8 cellular contexts compared by ENCODE assay signal in genomic region chr9:137672907-137673791, GRCh38. TPM values are rescaled to one million over a fixed set of nuclear protein-coding genes. Genes with fewer than 3 reads are reported as not detected.
A peak's percentile ranks its signal among the peaks of the same experiment; 100 is the strongest.
DNase-seq lines count a peak whose midpoint lies in the region; ATAC-seq and TF ChIP-seq lines count a peak whose summit lies in the region.

No MANE protein-coding gene starts in this region.

- no peak overlapping the region for H3K4me3 ChIP-seq in HEK293 (ENCODE audit: low read depth, low read length)
- H3K4me3 ChIP-seq in colonic mucosa, result no peak overlapping the region

- peaks cover 0 to 4% of the 10 kb centered on the region in 2 experiments; a peak in 2 of 3 replicates for H3K36me3 ChIP-seq in HEK293 (ENCODE audit: control insufficient read depth in 2 of 2, insufficient read depth in 1 of 2, low read length in 2 of 2)
- H3K36me3 ChIP-seq in colonic mucosa, result no peaks in the 10 kb centered on the region

- H3K27me3 Mint-ChIP-seq in stimulated activated naive CD8-positive, alpha-beta T cell treated with anti-CD3 and anti-CD28 coated beads, Interleukin-15, amount 100 ng/mL, for 72 hours, result no peaks in the 10 kb centered on the region

- H3K9me3 Mint-ChIP-seq in stimulated activated naive CD8-positive, alpha-beta T cell treated with anti-CD3 and anti-CD28 coated beads, Interleukin-15, amount 100 ng/mL, for 72 hours, result no peaks in the 10 kb centered on the region

- intact Hi-C loops in colonic mucosa (cut with DNase I), result no loop called here

- no peaks in the 10 kb centered on the region for H3K9me3 ChIP-seq in HEK293 (ENCODE audit: control insufficient read depth, insufficient read depth, low read depth, low read length)
- H3K9me3 ChIP-seq in colonic mucosa, result no peaks in the 10 kb centered on the region

- peak; percentile 86 for ATAC-seq in stimulated activated naive CD8-positive, alpha-beta T cell treated with anti-CD3 and anti-CD28 coated beads, Interleukin-15, amount 100 ng/mL, for 72 hours

- POLR2A ChIA-PET in HEK293 (lab: Yijun Ruan, JAX), result interaction anchor here (0.5 to 1.2 kb wide), 4 partner anchors 19 to 68 kb away, joined by 3 to 5 read pairs (median 3); partner anchors contain the start of gene ARRDC1

- H3K4me1 Mint-ChIP-seq in stimulated activated naive CD8-positive, alpha-beta T cell treated with anti-CD3 and anti-CD28 coated beads, Interleukin-15, amount 100 ng/mL, for 72 hours, result peaks cover 44% of the 10 kb centered on the region

- H3K27me3 ChIP-seq in colonic mucosa, result no peaks in the 10 kb centered on the region

- peak; percentile 75 for DNase-seq in activated effector memory CD4-positive, alpha-beta T cell treated with anti-CD3 and anti-CD28 coated beads, Interleukin-2, amount 50 U/mL, for 16 hours
- no peak for DNase-seq in activated effector memory CD4-positive, alpha-beta T cell treated with Interleukin-2 at 50 U/mL for 16 hours
- DNase-seq in NCI-H1105 (lab: John Stamatoyannopoulos, UW) (peak; percentile 19), T-helper 2 cell (peak in 3 of 5 experiments; percentile 21 to 68 (median 22)), colonic mucosa (peak; percentile 47), lung microvascular endothelial cell (ENCODE audit: low read depth in 2 of 2) (peak; percentile 75 to 82)
- peak; percentile 45 to 50 for DNase-seq in stimulated activated naive CD8-positive, alpha-beta T cell treated with anti-CD3 and anti-CD28 coated beads, Interleukin-15, amount 100 ng/mL, for 72 hours

- H3K27ac Mint-ChIP-seq in stimulated activated naive CD8-positive, alpha-beta T cell treated with anti-CD3 and anti-CD28 coated beads, Interleukin-15, amount 100 ng/mL, for 72 hours, result peak overlapping the region in 1 of 2 donors; percentile 68

- H3K4me1 ChIP-seq in HEK293 (ENCODE audit: control insufficient read depth, insufficient read depth, low read length) (peaks cover 12% of the 10 kb centered on the region; the same call in 1 of the 2 replicates), colonic mucosa (peaks cover 7% of the 10 kb centered on the region)

- CTCF ChIA-PET in HEK293 (lab: Yijun Ruan, JAX), result interaction anchor here (0.5 to 3.2 kb wide), 43 partner anchors 8 to 428 kb away, joined by 3 to 26 read pairs (median 4); partner anchors contain the start of gene EHMT1

- no peak overlapping the region for H3K9ac ChIP-seq in colonic mucosa (ENCODE audit: low read depth in 2 of 2, low read length in 2 of 2)

- no peak overlapping the region for H3K4me3 Mint-ChIP-seq in stimulated activated naive CD8-positive, alpha-beta T cell treated with anti-CD3 and anti-CD28 coated beads, Interleukin-15, amount 100 ng/mL, for 72 hours

- H3K27ac ChIP-seq in HEK293 (ENCODE audit: extremely low read depth, low read depth, low read length) (no peak overlapping the region), colonic mucosa (no peak overlapping the region)

- TF ChIP-seq CTCF in HEK293 (tag by site-specific recombination; IDR thresholded peaks at IDR 0.05) (peak; percentile 61; the same call in 1 of the 2 replicates), colonic mucosa (IDR thresholded peaks at IDR 0.05) (peak; percentile 81)

TF ChIP-seq in HEK293, 187 proteins besides CTCF, POLR2A, EP300 and RAD21:
- TF ChIP-seq ZNF292 (tag by site-specific recombination; IDR thresholded peaks at IDR 0.05; ENCODE audit: borderline replicate concordance, low read depth), result no peak
- TF ChIP-seq ZBTB17 (tag by site-specific recombination; IDR thresholded peaks at IDR 0.05), result peak; percentile 49; the same call in 1 of the 2 replicates
- TF ChIP-seq ZBTB48 (tag by site-specific recombination; IDR thresholded peaks at IDR 0.05), result peak; percentile 71; the same call in 1 of the 2 replicates
- TF ChIP-seq ZNF600 (tag by site-specific recombination; IDR thresholded peaks at IDR 0.05), result 0 out of 2 replicates have a peak, but pooled peaks have one; percentile 45
- TF ChIP-seq ZNF133 (tag by site-specific recombination; IDR thresholded peaks at IDR 0.05), result 0 out of 2 replicates have a peak, but pooled peaks have one; percentile 26
- TF ChIP-seq ZSCAN30 (tag by site-specific recombination; IDR thresholded peaks at IDR 0.05), result 0 out of 2 replicates have a peak, but pooled peaks have one; percentile 46
- no peak for TF ChIP-seq ZNF146 (tag by site-specific recombination; IDR thresholded peaks at IDR 0.05)
- peak; percentile 36; the same call in 1 of the 2 replicates for TF ChIP-seq ZNF692 (tag by site-specific recombination; IDR thresholded peaks at IDR 0.05)
- TF ChIP-seq ZNF624 (tag by site-specific recombination; IDR thresholded peaks at IDR 0.05), result no peak
- peak; percentile 66 for TF ChIP-seq PRDM10 (tag by site-specific recombination; IDR thresholded peaks at IDR 0.05)
- peak; percentile 70; the same call in 1 of the 2 replicates for TF ChIP-seq ZNF660 (tag by site-specific recombination; IDR thresholded peaks at IDR 0.05)
- no peak for TF ChIP-seq GLI4 (tag by site-specific recombination; IDR thresholded peaks at IDR 0.05)
- peak; percentile 91 for TF ChIP-seq ZNF2 (tag by site-specific recombination; IDR thresholded peaks at IDR 0.05)
- TF ChIP-seq ZNF654 (tag by site-specific recombination; IDR thresholded peaks at IDR 0.05; ENCODE audit: low read depth), result peak; percentile 86
- TF ChIP-seq ZNF561 (tag by site-specific recombination; IDR thresholded peaks at IDR 0.05; ENCODE audit: borderline replicate concordance), result peak; percentile 78; the same call in 1 of the 2 replicates
- no peak for TF ChIP-seq BCL11A (tag by site-specific recombination; IDR thresholded peaks at IDR 0.05; ENCODE audit: low read depth)
- TF ChIP-seq ZNF704 (tag by site-specific recombination; IDR thresholded peaks at IDR 0.05), result no peak
- 0 out of 2 replicates have a peak, but pooled peaks have one; percentile 12 for TF ChIP-seq ZEB2 (tag by site-specific recombination; IDR thresholded peaks at IDR 0.05)
- TF ChIP-seq ZNF366 (tag by site-specific recombination; conservative IDR thresholded peaks at IDR 0.05), result no peak

RNA-seq across cellular contexts. Expression of gene EHMT1, which starts 54.3 kb away (rescaled TPM):
- 10 to 100 TPM; 56.2 to 97.9 TPM for total RNA-seq in colonic mucosa
- total RNA-seq in lung microvascular endothelial cell, result 29.4 and 46.2 TPM in 2 replicates
